ENCODE assay signal across 8 cellular contexts in the genomic region with DNA sequence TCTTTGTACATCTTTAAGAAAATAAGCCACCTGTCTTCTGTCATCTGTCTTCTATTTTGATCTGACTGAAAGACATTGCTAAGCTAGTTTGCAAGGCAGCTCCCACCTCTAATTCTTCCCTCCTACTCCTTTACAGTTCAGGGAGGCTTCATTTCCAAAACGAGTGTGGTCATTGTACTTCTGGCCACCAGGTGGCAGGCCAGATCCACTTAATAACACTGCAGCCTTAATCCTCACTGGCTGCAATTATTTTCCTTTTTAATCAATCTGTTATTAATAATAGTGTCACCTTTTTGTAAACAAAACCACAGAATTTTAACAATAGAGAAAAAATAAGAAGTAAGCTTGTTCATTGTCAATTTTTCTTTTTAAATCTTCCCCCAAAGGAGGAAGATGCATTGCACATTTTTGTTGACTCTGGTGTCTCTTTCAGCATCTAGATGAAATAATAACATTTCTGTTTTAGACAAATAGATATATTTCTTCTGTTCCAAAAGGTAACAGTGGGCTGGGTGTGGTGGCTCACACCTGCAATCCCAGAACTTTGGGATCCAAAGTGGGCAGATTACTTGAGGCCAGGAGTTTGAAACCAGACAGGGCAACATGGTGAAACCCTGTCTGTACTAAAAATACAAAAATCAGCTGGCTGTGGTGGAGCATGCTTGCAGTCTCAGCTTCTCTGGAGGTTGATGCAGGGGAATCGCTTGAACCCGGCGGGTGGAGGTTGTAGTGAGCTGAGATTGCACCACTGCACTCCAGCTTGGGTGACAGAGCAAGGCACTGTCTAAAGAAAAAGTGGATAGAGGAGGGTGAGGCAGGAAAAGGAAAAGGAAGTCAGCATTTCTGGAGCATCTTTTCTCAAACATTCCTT. TPM values are rescaled to one million over a fixed set of nuclear protein-coding genes. Genes with fewer than 3 reads are reported as not detected.
DNase-seq lines count a peak whose midpoint lies in the region; ATAC-seq and TF ChIP-seq lines count a peak whose summit lies in the region.

No MANE protein-coding gene starts in this region.

- no peak overlapping the region for H3K27ac Mint-ChIP-seq in CD4-positive, alpha-beta T cell
- no peak overlapping the region for H3K27ac Mint-ChIP-seq in GM23338

- H3K9ac ChIP-seq in PC-3 (ENCODE audit: low read length) (no peak overlapping the region), smooth muscle cell (ENCODE audit: low read depth) (no peak overlapping the region)

- no peak overlapping the region for H2AFZ ChIP-seq in GM23338
- no peak overlapping the region for H2AFZ ChIP-seq in PC-3 (ENCODE audit: low read length)
- no peak overlapping the region for H2AFZ ChIP-seq in smooth muscle cell (ENCODE audit: low read depth)

- H3K9me3 Mint-ChIP-seq in CD4-positive, alpha-beta T cell = peaks cover 2% of the 10 kb centered on the region
- H3K9me3 Mint-ChIP-seq in GM23338 = peaks cover 50% of the 10 kb centered on the region

- intact Hi-C loops in CD4-positive, alpha-beta T cell (cut with DNase I, micrococcal nuclease) = loop anchor here (1.0 to 5.0 kb wide), 8 partner anchors 96 to 1251 kb away; a partner anchor contains a TSS
- intact Hi-C loops in PC-3 (cut with micrococcal nuclease) (loop anchor here (1.0 to 5.0 kb wide), 6 partner anchors 66 to 439 kb away; a partner anchor contains a TSS), adrenal gland (cut with DNase I) (loop anchor here in 1 of 2 donors (5.0 kb wide), 1 partner anchor 326 kb away; no protein-coding TSS in a partner anchor)

- H3K4me2 ChIP-seq in GM23338 (no peak overlapping the region), PC-3 (ENCODE audit: low read length) (no peak overlapping the region), smooth muscle cell (no peak overlapping the region)

- H4K20me1 ChIP-seq in GM23338 (replicated peaks; ENCODE audit: insufficient read depth) = no peaks in the 10 kb centered on the region
- no peaks in the 10 kb centered on the region for H4K20me1 ChIP-seq in PC-3 (ENCODE audit: low read length)
- H4K20me1 ChIP-seq in smooth muscle cell (ENCODE audit: low read depth) = no peaks in the 10 kb centered on the region

- H3K36me3 ChIP-seq in GM23338 (ENCODE audit: insufficient read depth) (0 out of 2 replicates have a peak, but pooled peaks cover 4% of the 10 kb centered on the region), PC-3 (ENCODE audit: low read depth, low read length) (no peaks in the 10 kb centered on the region), adrenal gland (replicated peaks in 1 of 2) (no peaks in the 10 kb centered on the region), right atrium auricular region (peaks cover 12% of the 10 kb centered on the region), smooth muscle cell (ENCODE audit: low read depth) (no peaks in the 10 kb centered on the region)

- H3K4me1 ChIP-seq in GM23338 (ENCODE audit: insufficient read depth) = peaks cover 2% of the 10 kb centered on the region; the same call in 1 of the 2 replicates
- peaks cover 12% of the 10 kb centered on the region for H3K4me1 ChIP-seq in PC-3 (ENCODE audit: insufficient read depth, low read length)
- H3K4me1 ChIP-seq in adrenal gland (replicated peaks in 1 of 2) = no peaks in the 10 kb centered on the region
- H3K4me1 ChIP-seq in right atrium auricular region = no peaks in the 10 kb centered on the region
- H3K4me1 ChIP-seq in smooth muscle cell (ENCODE audit: low read depth) = no peaks in the 10 kb centered on the region

- H3K27ac ChIP-seq in CD4-positive, alpha-beta T cell (ENCODE audit: low read depth, low read length) = no peak overlapping the region
- H3K27ac ChIP-seq in GM23338 (ENCODE audit: low read depth) (no peak overlapping the region), PC-3 (ENCODE audit: low read length) (peak overlapping the region; percentile 4; the same call in 1 of the 2 replicates), adrenal gland (no peak overlapping the region), right atrium auricular region (no peak overlapping the region), smooth muscle cell (ENCODE audit: low read depth) (no peak overlapping the region)

- peak in 9 of 10 experiments; percentile 7 to 47 (median 24) for DNase-seq in CD4-positive, alpha-beta T cell
- DNase-seq in GM23338 (ENCODE audit: low spot score) (peak; percentile 73), PC-3 (peak; percentile 55), adrenal gland (peak in 2 of 7 donors; percentile 26 to 34), right atrium auricular region (ENCODE audit: low spot score) (no peak), smooth muscle cell (lab: John Stamatoyannopoulos, UW; ENCODE audit: unreplicated experiment) (no peak)

- ATAC-seq in CD4-positive, alpha-beta T cell (ENCODE audit: poor library complexity) = peak; percentile 77
- ATAC-seq in GM23338 (peak; percentile 64), PC-3 (peak; percentile 73), GM21619 (IDR thresholded peaks at IDR 0.05; ENCODE audit: unreplicated experiment) (no peak), HG02973 (IDR thresholded peaks at IDR 0.05; ENCODE audit: unreplicated experiment) (no peak)

- H3K4me3 Mint-ChIP-seq in CD4-positive, alpha-beta T cell = no peak overlapping the region
- H3K4me3 Mint-ChIP-seq in GM23338 = no peak overlapping the region

- H3K9me3 ChIP-seq in CD4-positive, alpha-beta T cell (ENCODE audit: control insufficient read depth, low read length) = no peaks in the 10 kb centered on the region
- H3K9me3 ChIP-seq in PC-3 (ENCODE audit: low read length) = no peaks in the 10 kb centered on the region
- no peaks in the 10 kb centered on the region for H3K9me3 ChIP-seq in adrenal gland (replicated peaks in 1 of 3)
- no peaks in the 10 kb centered on the region for H3K9me3 ChIP-seq in right atrium auricular region
- no peaks in the 10 kb centered on the region for H3K9me3 ChIP-seq in smooth muscle cell (replicated peaks; ENCODE audit: low read depth)

- no peaks in the 10 kb centered on the region for H3K27me3 Mint-ChIP-seq in CD4-positive, alpha-beta T cell
- H3K27me3 Mint-ChIP-seq in GM23338 (ENCODE audit: insufficient read depth, low read depth, poor library complexity) = no peaks in the 10 kb centered on the region

- no peak for TF ChIP-seq POLR2A in adrenal gland (IDR thresholded peaks at IDR 0.05)

- BruUV-seq in PC-3 (replicated peaks; lab: Mats Ljungman, UMichigan) = no TSS peak

- H3K79me2 ChIP-seq in GM23338 (replicated peaks; ENCODE audit: insufficient read depth) (no peaks in the 10 kb centered on the region), PC-3 (ENCODE audit: low read length) (no peaks in the 10 kb centered on the region), smooth muscle cell (ENCODE audit: low read depth) (no peaks in the 10 kb centered on the region)

- no peaks in the 10 kb centered on the region for H3K36me3 Mint-ChIP-seq in CD4-positive, alpha-beta T cell (ENCODE audit: low read depth)
- peaks cover 34% of the 10 kb centered on the region for H3K36me3 Mint-ChIP-seq in GM23338 (ENCODE audit: low read depth)

- CTCF ChIA-PET in CD4-positive, alpha-beta T cell (lab: Charles Lee) = interaction anchor here (1.2 to 3.6 kb wide), 7 partner anchors 9 to 1251 kb away, joined by 3 to 13 read pairs (median 3); a partner anchor contains a TSS
- CTCF ChIA-PET in PC-3 (lab: Charles Lee) = interaction anchor here (0.6 to 1.0 kb wide), 3 partner anchors 131 to 529 kb away, joined by 3 to 4 read pairs (median 3); no protein-coding TSS in a partner anchor

- no peaks in the 10 kb centered on the region for H3K4me1 Mint-ChIP-seq in CD4-positive, alpha-beta T cell (ENCODE audit: low read depth)
- H3K4me1 Mint-ChIP-seq in GM23338 = peaks cover under 1% of the 10 kb centered on the region

- H3F3A ChIP-seq in GM23338 (replicated peaks; ENCODE audit: low read depth) (no peaks in the 10 kb centered on the region), PC-3 (ENCODE audit: low read length, unreplicated experiment) (no peaks in the 10 kb centered on the region), smooth muscle cell (ENCODE audit: low read depth) (no peaks in the 10 kb centered on the region)

- peak; percentile 92 for TF ChIP-seq CTCF in CD4-positive, alpha-beta T cell (IDR thresholded peaks at IDR 0.05)
- TF ChIP-seq CTCF in GM23338 (conservative IDR thresholded peaks at IDR 0.05; ENCODE audit: low read depth in 2 of 2) = peak; percentile 88 to 90
- peak; percentile 86 for TF ChIP-seq CTCF in PC-3 (conservative IDR thresholded peaks at IDR 0.05; ENCODE audit: low read depth, low read length)
- peak; percentile 77 to 88 (median 83) for TF ChIP-seq CTCF in adrenal gland (IDR thresholded peaks at IDR 0.05)
- peak; percentile 76 to 86 for TF ChIP-seq CTCF in right atrium auricular region (IDR thresholded peaks at IDR 0.05)
- TF ChIP-seq CTCF in smooth muscle cell (IDR thresholded peaks at IDR 0.05; ENCODE audit: borderline replicate concordance, insufficient read depth, poor library complexity, severe bottlenecking) = peak; percentile 92

- 24 to 65% (median 34%) methylated on average over 4 of the region's 4 CpGs for WGBS in adrenal gland, 4 donors
- WGBS in smooth muscle cell (ENCODE audit: low lambda C conversion rate) = 66% methylated on average over 4 of the region's 4 CpGs

- POLR2A ChIA-PET in CD4-positive, alpha-beta T cell (lab: Charles Lee) = interaction anchor here (1.2 to 1.3 kb wide), 2 partner anchors 129 to 326 kb away, joined by 3 read pairs; no protein-coding TSS in a partner anchor
- POLR2A ChIA-PET in PC-3 (lab: Charles Lee; ENCODE audit: unreplicated experiment) = interaction anchor here (0.5 kb wide), 1 partner anchor 208 kb away, joined by 6 read pairs; no protein-coding TSS in a partner anchor

- H3K27me3 ChIP-seq in CD4-positive, alpha-beta T cell (ENCODE audit: control insufficient read depth, insufficient read depth, low read length) = no peaks in the 10 kb centered on the region
- H3K27me3 ChIP-seq in GM23338 (ENCODE audit: insufficient read depth) (no peaks in the 10 kb centered on the region), PC-3 (ENCODE audit: low read length) (no peaks in the 10 kb centered on the region), adrenal gland (no peaks in the 10 kb centered on the region), right atrium auricular region (no peaks in the 10 kb centered on the region), smooth muscle cell (ENCODE audit: low read depth) (no peaks in the 10 kb centered on the region)

- no peaks in the 10 kb centered on the region; the same call in 1 of the 2 replicates for H3K9me2 ChIP-seq in GM23338 (ENCODE audit: insufficient read depth)
- no peaks in the 10 kb centered on the region for H3K9me2 ChIP-seq in PC-3 (replicated peaks; ENCODE audit: low read length)

- H3K4me3 ChIP-seq in GM23338 (no peak overlapping the region), PC-3 (ENCODE audit: low read length) (no peak overlapping the region), adrenal gland (no peak overlapping the region), right atrium auricular region (no peak overlapping the region), smooth muscle cell (no peak overlapping the region)

RNA-seq across cellular contexts. Expression of a gene that starts 23.3 kb away (rescaled TPM):
- 100 to 1,000 TPM; 267 to 276 TPM for total RNA-seq in CD4-positive, alpha-beta T cell
- total RNA-seq in GM23338 (2014; rRNA removed; shearing (Covaris generic)) = 60.9 and 77.8 TPM in 2 replicates
- polyA plus RNA-seq in GM23338 (2016; fragmentation: Nextera tagmentation; extraction: Ambion mirVana) = 35.7 and 36.5 TPM in 2 replicates
- 14.9 and 24.5 TPM in 2 replicates for total RNA-seq in PC-3 (2014; rRNA removed)
- 100 to 1,000 TPM in 3 of 8 donors, 10 to 100 TPM in 5; 71.6 to 146 (median 89.4) TPM for total RNA-seq in adrenal gland
- 100 to 1,000 TPM in 1 of 3 donors, 10 to 100 TPM in 2; 58.2 to 224 (median 58.9) TPM for polyA plus RNA-seq in adrenal gland
- total RNA-seq in right atrium auricular region = 100 to 1,000 TPM; 180 to 335 TPM
- 83.4 and 101 TPM in 2 replicates for total RNA-seq in smooth muscle cell
- polyA plus RNA-seq in smooth muscle cell = 87.3 and 90.0 TPM in 2 replicates

RNA-seq across cellular contexts. Expression of a gene that starts 57.2 kb away (rescaled TPM):
- not detected for total RNA-seq in CD4-positive, alpha-beta T cell
- total RNA-seq in GM23338 (2014; rRNA removed; shearing (Covaris generic)) = not detected in 2 replicates
- not detected in 2 replicates for polyA plus RNA-seq in GM23338 (2016; fragmentation: Nextera tagmentation; extraction: Ambion mirVana)
- total RNA-seq in PC-3 (2014; rRNA removed) = not detected in 2 replicates
- 1 to 10 TPM in 1 of 8 donors, under 1 TPM in 5, not detected in 2; 0.07 to 2.3 (median 0.34) TPM for total RNA-seq in adrenal gland
- polyA plus RNA-seq in adrenal gland = under 1 TPM; 0.07 to 0.56 (median 0.37) TPM
- under 1 TPM in 1 of 2 donors, not detected in 1; 0.51 TPM for total RNA-seq in right atrium auricular region
- 1.6 and 2.0 TPM in 2 replicates for total RNA-seq in smooth muscle cell
- polyA plus RNA-seq in smooth muscle cell = 0.77 and 4.5 TPM in 2 replicates

Comparison
In these comparisons a context has a peak if more than half of its experiments do, and no peak if none do; other contexts are left out.
1. ATAC-seq: peak in CD4-positive, alpha-beta T cell (single experiment), GM23338 (single experiment) and PC-3 (single experiment); none in GM21619 (single experiment) and HG02973 (single experiment).
2. DNase-seq: peak in CD4-positive, alpha-beta T cell (9 of 10), GM23338 (single experiment) and PC-3 (single experiment); none in right atrium auricular region (single experiment) and smooth muscle cell (single experiment).
3. Peak in every context shown above with its lines, with median percentiles within 50 percentile points of each other: CTCF ChIP-seq.